1 cellular context compared by ENCODE assay signal in genomic region chr17:72092710-72093322, GRCh38.
TF ChIP-seq lines count a peak whose summit lies in the region.

No MANE protein-coding gene starts in this region.

TF ChIP-seq in HepG2, 621 proteins besides CTCF, POLR2A, EP300 and RAD21 (continued from another document and continues in another):
- TF ChIP-seq, protein P1, sequence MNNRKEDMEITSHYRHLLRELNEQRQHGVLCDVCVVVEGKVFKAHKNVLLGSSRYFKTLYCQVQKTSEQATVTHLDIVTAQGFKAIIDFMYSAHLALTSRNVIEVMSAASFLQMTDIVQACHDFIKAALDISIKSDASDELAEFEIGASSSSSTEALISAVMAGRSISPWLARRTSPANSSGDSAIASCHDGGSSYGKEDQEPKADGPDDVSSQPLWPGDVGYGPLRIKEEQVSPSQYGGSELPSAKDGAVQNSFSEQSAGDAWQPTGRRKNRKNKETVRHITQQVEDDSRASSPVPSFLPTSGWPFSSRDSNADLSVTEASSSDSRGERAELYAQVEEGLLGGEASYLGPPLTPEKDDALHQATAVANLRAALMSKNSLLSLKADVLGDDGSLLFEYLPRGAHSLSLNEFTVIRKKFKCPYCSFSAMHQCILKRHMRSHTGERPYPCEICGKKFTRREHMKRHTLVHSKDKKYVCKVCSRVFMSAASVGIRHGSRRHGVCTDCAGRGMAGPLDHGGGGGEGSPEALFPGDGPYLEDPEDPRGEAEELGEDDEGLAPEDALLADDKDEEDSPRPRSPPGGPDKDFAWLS (CRISPR knock-in tag; IDR thresholded peaks at IDR 0.05; ENCODE audit: borderline replicate concordance) = no peak
- TF ChIP-seq RNF219 (CRISPR knock-in tag; IDR thresholded peaks at IDR 0.05) = no peak
- TF ChIP-seq, protein P2, sequence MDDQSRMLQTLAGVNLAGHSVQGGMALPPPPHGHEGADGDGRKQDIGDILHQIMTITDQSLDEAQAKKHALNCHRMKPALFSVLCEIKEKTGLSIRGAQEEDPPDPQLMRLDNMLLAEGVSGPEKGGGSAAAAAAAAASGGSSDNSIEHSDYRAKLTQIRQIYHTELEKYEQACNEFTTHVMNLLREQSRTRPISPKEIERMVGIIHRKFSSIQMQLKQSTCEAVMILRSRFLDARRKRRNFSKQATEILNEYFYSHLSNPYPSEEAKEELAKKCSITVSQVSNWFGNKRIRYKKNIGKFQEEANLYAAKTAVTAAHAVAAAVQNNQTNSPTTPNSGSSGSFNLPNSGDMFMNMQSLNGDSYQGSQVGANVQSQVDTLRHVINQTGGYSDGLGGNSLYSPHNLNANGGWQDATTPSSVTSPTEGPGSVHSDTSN (CRISPR knock-in tag; IDR thresholded peaks at IDR 0.05; ENCODE audit: borderline replicate concordance) = no peak
- TF ChIP-seq, protein P3, sequence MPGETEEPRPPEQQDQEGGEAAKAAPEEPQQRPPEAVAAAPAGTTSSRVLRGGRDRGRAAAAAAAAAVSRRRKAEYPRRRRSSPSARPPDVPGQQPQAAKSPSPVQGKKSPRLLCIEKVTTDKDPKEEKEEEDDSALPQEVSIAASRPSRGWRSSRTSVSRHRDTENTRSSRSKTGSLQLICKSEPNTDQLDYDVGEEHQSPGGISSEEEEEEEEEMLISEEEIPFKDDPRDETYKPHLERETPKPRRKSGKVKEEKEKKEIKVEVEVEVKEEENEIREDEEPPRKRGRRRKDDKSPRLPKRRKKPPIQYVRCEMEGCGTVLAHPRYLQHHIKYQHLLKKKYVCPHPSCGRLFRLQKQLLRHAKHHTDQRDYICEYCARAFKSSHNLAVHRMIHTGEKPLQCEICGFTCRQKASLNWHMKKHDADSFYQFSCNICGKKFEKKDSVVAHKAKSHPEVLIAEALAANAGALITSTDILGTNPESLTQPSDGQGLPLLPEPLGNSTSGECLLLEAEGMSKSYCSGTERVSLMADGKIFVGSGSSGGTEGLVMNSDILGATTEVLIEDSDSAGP (CRISPR knock-in tag; IDR thresholded peaks at IDR 0.05; ENCODE audit: borderline replicate concordance) = no peak
- peak; percentile 66 for TF ChIP-seq ONECUT2 (CRISPR knock-in tag; IDR thresholded peaks at IDR 0.05)
- no peak for TF ChIP-seq SIN3A (IDR thresholded peaks at IDR 0.05; ENCODE audit: borderline replicate concordance, low read depth, low read length)
- no peak for TF ChIP-seq ZNF235 (CRISPR knock-in tag; IDR thresholded peaks at IDR 0.05; ENCODE audit: borderline replicate concordance)
- TF ChIP-seq, protein P4, sequence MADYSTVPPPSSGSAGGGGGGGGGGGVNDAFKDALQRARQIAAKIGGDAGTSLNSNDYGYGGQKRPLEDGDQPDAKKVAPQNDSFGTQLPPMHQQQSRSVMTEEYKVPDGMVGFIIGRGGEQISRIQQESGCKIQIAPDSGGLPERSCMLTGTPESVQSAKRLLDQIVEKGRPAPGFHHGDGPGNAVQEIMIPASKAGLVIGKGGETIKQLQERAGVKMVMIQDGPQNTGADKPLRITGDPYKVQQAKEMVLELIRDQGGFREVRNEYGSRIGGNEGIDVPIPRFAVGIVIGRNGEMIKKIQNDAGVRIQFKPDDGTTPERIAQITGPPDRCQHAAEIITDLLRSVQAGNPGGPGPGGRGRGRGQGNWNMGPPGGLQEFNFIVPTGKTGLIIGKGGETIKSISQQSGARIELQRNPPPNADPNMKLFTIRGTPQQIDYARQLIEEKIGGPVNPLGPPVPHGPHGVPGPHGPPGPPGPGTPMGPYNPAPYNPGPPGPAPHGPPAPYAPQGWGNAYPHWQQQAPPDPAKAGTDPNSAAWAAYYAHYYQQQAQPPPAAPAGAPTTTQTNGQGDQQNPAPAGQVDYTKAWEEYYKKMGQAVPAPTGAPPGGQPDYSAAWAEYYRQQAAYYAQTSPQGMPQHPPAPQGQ (CRISPR knock-in tag; IDR thresholded peaks at IDR 0.05; ENCODE audit: borderline replicate concordance) = no peak
- TF ChIP-seq, protein P5, sequence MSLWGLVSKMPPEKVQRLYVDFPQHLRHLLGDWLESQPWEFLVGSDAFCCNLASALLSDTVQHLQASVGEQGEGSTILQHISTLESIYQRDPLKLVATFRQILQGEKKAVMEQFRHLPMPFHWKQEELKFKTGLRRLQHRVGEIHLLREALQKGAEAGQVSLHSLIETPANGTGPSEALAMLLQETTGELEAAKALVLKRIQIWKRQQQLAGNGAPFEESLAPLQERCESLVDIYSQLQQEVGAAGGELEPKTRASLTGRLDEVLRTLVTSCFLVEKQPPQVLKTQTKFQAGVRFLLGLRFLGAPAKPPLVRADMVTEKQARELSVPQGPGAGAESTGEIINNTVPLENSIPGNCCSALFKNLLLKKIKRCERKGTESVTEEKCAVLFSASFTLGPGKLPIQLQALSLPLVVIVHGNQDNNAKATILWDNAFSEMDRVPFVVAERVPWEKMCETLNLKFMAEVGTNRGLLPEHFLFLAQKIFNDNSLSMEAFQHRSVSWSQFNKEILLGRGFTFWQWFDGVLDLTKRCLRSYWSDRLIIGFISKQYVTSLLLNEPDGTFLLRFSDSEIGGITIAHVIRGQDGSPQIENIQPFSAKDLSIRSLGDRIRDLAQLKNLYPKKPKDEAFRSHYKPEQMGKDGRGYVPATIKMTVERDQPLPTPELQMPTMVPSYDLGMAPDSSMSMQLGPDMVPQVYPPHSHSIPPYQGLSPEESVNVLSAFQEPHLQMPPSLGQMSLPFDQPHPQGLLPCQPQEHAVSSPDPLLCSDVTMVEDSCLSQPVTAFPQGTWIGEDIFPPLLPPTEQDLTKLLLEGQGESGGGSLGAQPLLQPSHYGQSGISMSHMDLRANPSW (CRISPR knock-in tag; IDR thresholded peaks at IDR 0.05; ENCODE audit: borderline replicate concordance) = no peak
- TF ChIP-seq ZNF441 (CRISPR knock-in tag; IDR thresholded peaks at IDR 0.05; ENCODE audit: borderline replicate concordance) = peak; percentile 80; the same call in 1 of the 2 replicates
- TF ChIP-seq ZBTB1 (CRISPR knock-in tag; IDR thresholded peaks at IDR 0.05; ENCODE audit: borderline replicate concordance) = no peak
- TF ChIP-seq MEIS1 (CRISPR knock-in tag; IDR thresholded peaks at IDR 0.05; ENCODE audit: borderline replicate concordance) = no peak; the same call in 1 of the 2 replicates
- TF ChIP-seq NCOA5 (CRISPR knock-in tag; IDR thresholded peaks at IDR 0.05) = no peak
- TF ChIP-seq ZNF687 (CRISPR knock-in tag; IDR thresholded peaks at IDR 0.05) = no peak
- TF ChIP-seq ARHGAP35 (CRISPR knock-in tag; IDR thresholded peaks at IDR 0.05; ENCODE audit: borderline replicate concordance) = no peak
- no peak for TF ChIP-seq SMARCE1 (IDR thresholded peaks at IDR 0.05; ENCODE audit: borderline replicate concordance)
- TF ChIP-seq NFIC (IDR thresholded peaks at IDR 0.05; ENCODE audit: low read length) = peak; percentile 93
- TF ChIP-seq ZNF274 (CRISPR knock-in tag; IDR thresholded peaks at IDR 0.05) = no peak
- peak; percentile 92 for TF ChIP-seq MIXL1 (CRISPR knock-in tag; IDR thresholded peaks at IDR 0.05)
- peak; percentile 88 for TF ChIP-seq CEBPG (CRISPR knock-in tag; IDR thresholded peaks at IDR 0.05)
- TF ChIP-seq, protein P6, sequence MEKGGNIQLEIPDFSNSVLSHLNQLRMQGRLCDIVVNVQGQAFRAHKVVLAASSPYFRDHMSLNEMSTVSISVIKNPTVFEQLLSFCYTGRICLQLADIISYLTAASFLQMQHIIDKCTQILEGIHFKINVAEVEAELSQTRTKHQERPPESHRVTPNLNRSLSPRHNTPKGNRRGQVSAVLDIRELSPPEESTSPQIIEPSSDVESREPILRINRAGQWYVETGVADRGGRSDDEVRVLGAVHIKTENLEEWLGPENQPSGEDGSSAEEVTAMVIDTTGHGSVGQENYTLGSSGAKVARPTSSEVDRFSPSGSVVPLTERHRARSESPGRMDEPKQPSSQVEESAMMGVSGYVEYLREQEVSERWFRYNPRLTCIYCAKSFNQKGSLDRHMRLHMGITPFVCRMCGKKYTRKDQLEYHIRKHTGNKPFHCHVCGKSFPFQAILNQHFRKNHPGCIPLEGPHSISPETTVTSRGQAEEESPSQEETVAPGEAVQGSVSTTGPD (CRISPR knock-in tag; IDR thresholded peaks at IDR 0.05) = peak; percentile 92
- no peak; the same call in 1 of the 2 replicates for TF ChIP-seq SAFB2 (CRISPR knock-in tag; IDR thresholded peaks at IDR 0.05; ENCODE audit: borderline replicate concordance, low read depth)
- TF ChIP-seq DNMT3B (CRISPR knock-in tag; conservative IDR thresholded peaks at IDR 0.05) = 0 out of 2 replicates have a peak, but pooled peaks have one; percentile 37
- no peak for TF ChIP-seq SNAPC4 (CRISPR knock-in tag; IDR thresholded peaks at IDR 0.05)
- no peak for TF ChIP-seq SRSF9 (IDR thresholded peaks at IDR 0.05; ENCODE audit: borderline replicate concordance, insufficient read depth, low read depth, low read length, poor library complexity, severe bottlenecking)
- TF ChIP-seq SATB2 (CRISPR knock-in tag; IDR thresholded peaks at IDR 0.05) = no peak
- TF ChIP-seq KDM3A (CRISPR knock-in tag; IDR thresholded peaks at IDR 0.05; ENCODE audit: low read depth) = peak; percentile 94
- no peak for TF ChIP-seq ZNF20 (CRISPR knock-in tag; IDR thresholded peaks at IDR 0.05)
- TF ChIP-seq ZBTB14 (CRISPR knock-in tag; IDR thresholded peaks at IDR 0.05) = no peak
